ENCODE assay signal across 19 cellular contexts in genomic region chr10:133471300-133472109, GRCh38. TPM values are rescaled to one million over a fixed set of nuclear protein-coding genes. Genes with fewer than 3 reads are reported as not detected.
DNase-seq lines count a peak whose midpoint lies in the region; ATAC-seq and TF ChIP-seq lines count a peak whose summit lies in the region.
"Had no signal": no experiment of that assay in that cellular context is flagged by ENCODE, and none has a peak within 500 bp of the region (broad histone marks: within the 10 kb centered on the region; RNA-seq: fewer than 3 reads in every experiment).

No MANE protein-coding gene starts in this region.

- H4K5ac ChIP-seq in IMR-90 (ENCODE audit: low read depth, low read length), result no peak overlapping the region

- TF ChIP-seq POLR2A in IMR-90 (IDR thresholded peaks at IDR 0.05; ENCODE audit: low read depth, low read length), result no peak

- in situ Hi-C loops in IMR-90 (cut with MboI; ENCODE audit: low sequenced_read_pairs), result no loop called here

- H2BK20ac ChIP-seq in IMR-90 (ENCODE audit: low read depth, low read length), result no peak overlapping the region

- ATAC-seq in IMR-90 (ENCODE audit: low read depth), result no peak
- ATAC-seq in stimulated activated effector memory CD8-positive, alpha-beta T cell treated with anti-CD3 and anti-CD28 coated beads, Interleukin-12 subunit alpha, Interleukin-12 subunit beta, amount 100 ng/mL, for 72 hours, result no peak
- ATAC-seq in foreskin keratinocyte, result no peak
- no peak for ATAC-seq in CD4-positive, alpha-beta T cell (ENCODE audit: poor library complexity)
- ATAC-seq: A549; CD8-positive, alpha-beta T cell; GM23338 had no signal

- no peaks in the 10 kb centered on the region for H3K79me1 ChIP-seq in IMR-90 (ENCODE audit: low read depth in 1 of 2, low read length in 2 of 2)

- no peaks in the 10 kb centered on the region for H3K9me3 Mint-ChIP-seq in activated CD4-positive, alpha-beta T cell treated with anti-CD3 and anti-CD28 coated beads, Interleukin-2, amount 10 ng/mL, durations not matched to agents 7 days and 5 days
- no peaks in the 10 kb centered on the region for H3K9me3 Mint-ChIP-seq in stimulated activated effector memory CD8-positive, alpha-beta T cell treated with anti-CD3 and anti-CD28 coated beads, Interleukin-12 subunit alpha, Interleukin-12 subunit beta, amount 100 ng/mL, for 72 hours
- no peaks in the 10 kb centered on the region for H3K9me3 Mint-ChIP-seq in CD4-positive, alpha-beta T cell
- H3K9me3 Mint-ChIP-seq: CD8-positive, alpha-beta T cell had no signal

- no peak overlapping the region for H3K4me3 ChIP-seq in IMR-90 (ENCODE audit: insufficient read depth, low read depth, low read length)
- H3K4me3 ChIP-seq: A549, BLaER1, GM23338 had no signal

- dilution Hi-C loops in IMR-90 (cut with HindIII; ENCODE audit: low sequenced_read_pairs, unreplicated experiment), result no loop called here

- H3K4me3 Mint-ChIP-seq in activated CD4-positive, alpha-beta T cell treated with anti-CD3 and anti-CD28 coated beads, Interleukin-2, amount 10 ng/mL, durations not matched to agents 7 days and 5 days, result no peak overlapping the region
- H3K4me3 Mint-ChIP-seq in stimulated activated effector memory CD8-positive, alpha-beta T cell treated with anti-CD3 and anti-CD28 coated beads, Interleukin-12 subunit alpha, Interleukin-12 subunit beta, amount 100 ng/mL, for 72 hours, result no peak overlapping the region
- no peak overlapping the region for H3K4me3 Mint-ChIP-seq in CD4-positive, alpha-beta T cell
- H3K4me3 Mint-ChIP-seq: CD14-positive monocyte; CD8-positive, alpha-beta T cell; GM23338; HFFc6 had no signal

- no peak for TF ChIP-seq RAD21 in IMR-90 (IDR thresholded peaks at IDR 0.05; ENCODE audit: low read length)

- H3K27me3 Mint-ChIP-seq in activated CD4-positive, alpha-beta T cell treated with anti-CD3 and anti-CD28 coated beads, Interleukin-2, amount 10 ng/mL, durations not matched to agents 7 days and 5 days, result peaks cover 4% of the 10 kb centered on the region
- H3K27me3 Mint-ChIP-seq in CD4-positive, alpha-beta T cell, result no peaks in the 10 kb centered on the region

- H3K27me3 ChIP-seq in IMR-90 (ENCODE audit: control insufficient read depth, insufficient read depth, low read length) (no peaks in the 10 kb centered on the region), foreskin keratinocyte (no peaks in the 10 kb centered on the region)
- no peaks in the 10 kb centered on the region for H3K27me3 ChIP-seq in CD4-positive, alpha-beta T cell (ENCODE audit: control insufficient read depth, insufficient read depth, low read length)

- H3K9me3 ChIP-seq in IMR-90 (ENCODE audit: control insufficient read depth, insufficient read depth, low read length), result no peaks in the 10 kb centered on the region
- no peaks in the 10 kb centered on the region for H3K9me3 ChIP-seq in CD4-positive, alpha-beta T cell (ENCODE audit: control insufficient read depth, low read length)
- H3K9me3 ChIP-seq: A549, BLaER1 had no signal

- no peak overlapping the region for H3K4ac ChIP-seq in IMR-90 (ENCODE audit: low read depth, low read length)

- 50% methylated on average over 1 of the region's 7 CpGs; no CpG with 5 or more reads in 1 of the 2 experiments for WGBS in IMR-90 (ENCODE audit: extremely low coverage in 2 of 2, insufficient read length in 1 of 2), 2 experiments

- intact Hi-C loops in IMR-90 (cut with micrococcal nuclease), result no loop called here
- intact Hi-C loops in CD4-positive, alpha-beta T cell (cut with DNase I, micrococcal nuclease), result no loop called here

- POLR2A ChIA-PET in activated CD4-positive, alpha-beta T cell treated with anti-CD3 and anti-CD28 coated beads, Interleukin-2, amount 10 ng/mL, durations not matched to agents 7 days and 5 days (lab: Charles Lee), result no interaction called here
- POLR2A ChIA-PET in IMR-90 (lab: Charles Lee; ENCODE audit: unreplicated experiment), result no interaction called here
- POLR2A ChIA-PET in CD4-positive, alpha-beta T cell (lab: Charles Lee), result interaction anchor here (0.5 kb wide), 1 partner anchor 13 kb away, joined by 3 read pairs; no protein-coding TSS in a partner anchor

- H3K36me3 Mint-ChIP-seq in activated CD4-positive, alpha-beta T cell treated with anti-CD3 and anti-CD28 coated beads, Interleukin-2, amount 10 ng/mL, durations not matched to agents 7 days and 5 days (ENCODE audit: low read depth), result no peaks in the 10 kb centered on the region
- peaks cover 70% of the 10 kb centered on the region for H3K36me3 Mint-ChIP-seq in stimulated activated effector memory CD8-positive, alpha-beta T cell treated with anti-CD3 and anti-CD28 coated beads, Interleukin-12 subunit alpha, Interleukin-12 subunit beta, amount 100 ng/mL, for 72 hours
- peaks cover 22% of the 10 kb centered on the region for H3K36me3 Mint-ChIP-seq in CD4-positive, alpha-beta T cell (ENCODE audit: low read depth)
- H3K36me3 Mint-ChIP-seq: CD14-positive monocyte had no signal

- H3K14ac ChIP-seq in IMR-90 (replicated peaks; ENCODE audit: low read depth, low read length), result no peak overlapping the region

- H4K91ac ChIP-seq in IMR-90 (ENCODE audit: insufficient read depth, low read depth, low read length), result no peak overlapping the region

- BruUV-seq in IMR-90 (replicated peaks; lab: Mats Ljungman, UMichigan), result no TSS peak

- no peak overlapping the region for H2BK120ac ChIP-seq in IMR-90 (ENCODE audit: low read depth, low read length)

- CTCF ChIA-PET in activated CD4-positive, alpha-beta T cell treated with anti-CD3 and anti-CD28 coated beads, Interleukin-2, amount 10 ng/mL, durations not matched to agents 7 days and 5 days (lab: Charles Lee), result interaction anchor here (1.2 kb wide), 1 partner anchor 29 kb away, joined by 4 read pairs; no protein-coding TSS in a partner anchor
- CTCF ChIA-PET in IMR-90 (lab: Yijun Ruan, JAX), result no interaction called here
- CTCF ChIA-PET in CD4-positive, alpha-beta T cell (lab: Charles Lee), result no interaction called here

- H2BK5ac ChIP-seq in IMR-90 (ENCODE audit: low read depth, low read length, poor library complexity, severe bottlenecking), result no peak overlapping the region

- H3K36me3 ChIP-seq in IMR-90 (ENCODE audit: control insufficient read depth, insufficient read depth, low read length), result no peaks in the 10 kb centered on the region
- H3K36me3 ChIP-seq: BLaER1 had no signal

- no peak overlapping the region for H3K56ac ChIP-seq in IMR-90 (ENCODE audit: extremely low read depth, insufficient read depth, low read length)

- no peaks in the 10 kb centered on the region for H3K9me1 ChIP-seq in IMR-90 (ENCODE audit: insufficient read depth, low read length)

- no peak overlapping the region for H3K4me2 ChIP-seq in IMR-90 (ENCODE audit: low read depth, low read length)
- H3K4me2 ChIP-seq: A549, BLaER1, GM23338 had no signal

- no peak overlapping the region for H2AK5ac ChIP-seq in IMR-90 (ENCODE audit: low read depth, low read length)

- H2AK9ac ChIP-seq in IMR-90 (replicated peaks; ENCODE audit: low read depth, low read length, poor library complexity), result peak overlapping the region; percentile 19

- no peak overlapping the region for H3K23ac ChIP-seq in IMR-90 (ENCODE audit: low read depth, low read length)

- H3K18ac ChIP-seq in IMR-90 (ENCODE audit: low read depth, low read length), result no peak overlapping the region

- no peak overlapping the region for H2BK15ac ChIP-seq in IMR-90 (ENCODE audit: low read depth, low read length)

- peak; percentile 4 for DNase-seq in activated CD4-positive, alpha-beta T cell treated with anti-CD3 and anti-CD28 coated beads, Interleukin-2, amount 10 ng/mL, durations not matched to agents 7 days and 5 days
- no peak for DNase-seq in activated CD4-positive, alpha-beta T cell treated with anti-CD3 and anti-CD28 coated beads for 1 hour
- DNase-seq in IMR-90, result no peak
- peak; percentile 6 for DNase-seq in iPS-NIHi7 (ENCODE audit: extremely low spot score)
- no peak for DNase-seq in stimulated activated effector memory CD8-positive, alpha-beta T cell treated with anti-CD3 and anti-CD28 coated beads, Interleukin-12 subunit alpha, Interleukin-12 subunit beta, amount 100 ng/mL, for 72 hours (ENCODE audit: low spot score in 2 of 2)
- DNase-seq in activated naive CD4-positive, alpha-beta T cell (lab: John Stamatoyannopoulos, UW), result no peak
- DNase-seq in foreskin keratinocyte, result no peak
- DNase-seq in CD4-positive, alpha-beta T cell, result no peak
- DNase-seq: Calu3; CD8-positive, alpha-beta T cell; DMS79 treated with DMSO at 0.1 percent for 48 hours; GF-D8; HCEC 1CT; HFFc6 had no signal

- H4K8ac ChIP-seq in IMR-90 (ENCODE audit: low read depth in 2 of 2, low read length in 2 of 2), result no peak overlapping the region

- H4K20me1 ChIP-seq in IMR-90 (ENCODE audit: insufficient read depth, low read length), result no peaks in the 10 kb centered on the region
- H4K20me1 ChIP-seq: BLaER1 had no signal

- H2AFZ ChIP-seq in IMR-90 (replicated peaks; ENCODE audit: low read length, poor library complexity), result no peak overlapping the region
- H2AFZ ChIP-seq: GM23338 had no signal

- H3K4me1 Mint-ChIP-seq in activated CD4-positive, alpha-beta T cell treated with anti-CD3 and anti-CD28 coated beads, Interleukin-2, amount 10 ng/mL, durations not matched to agents 7 days and 5 days, result peaks cover 23% of the 10 kb centered on the region
- peaks cover 67% of the 10 kb centered on the region for H3K4me1 Mint-ChIP-seq in stimulated activated effector memory CD8-positive, alpha-beta T cell treated with anti-CD3 and anti-CD28 coated beads, Interleukin-12 subunit alpha, Interleukin-12 subunit beta, amount 100 ng/mL, for 72 hours
- peaks cover 29% of the 10 kb centered on the region for H3K4me1 Mint-ChIP-seq in CD4-positive, alpha-beta T cell (ENCODE audit: low read depth)
- H3K4me1 Mint-ChIP-seq: CD14-positive monocyte, GM23338 had no signal

- H3K27ac Mint-ChIP-seq in activated CD4-positive, alpha-beta T cell treated with anti-CD3 and anti-CD28 coated beads, Interleukin-2, amount 10 ng/mL, durations not matched to agents 7 days and 5 days, result peak overlapping the region; percentile 25
- H3K27ac Mint-ChIP-seq in stimulated activated effector memory CD8-positive, alpha-beta T cell treated with anti-CD3 and anti-CD28 coated beads, Interleukin-12 subunit alpha, Interleukin-12 subunit beta, amount 100 ng/mL, for 72 hours, result peak overlapping the region; percentile 34
- no peak overlapping the region for H3K27ac Mint-ChIP-seq in CD4-positive, alpha-beta T cell
- H3K27ac Mint-ChIP-seq: CD14-positive monocyte; CD8-positive, alpha-beta T cell; GM23338; HFFc6 had no signal

- H3K9ac ChIP-seq in IMR-90 (ENCODE audit: low read depth, low read length), result no peak overlapping the region
- H3K9ac ChIP-seq: BLaER1 had no signal

- H3K4me1 ChIP-seq in IMR-90 (ENCODE audit: control insufficient read depth, insufficient read depth, low read length) (no peaks in the 10 kb centered on the region), foreskin keratinocyte (no peaks in the 10 kb centered on the region)
- H3K4me1 ChIP-seq: A549 had no signal

- TF ChIP-seq CTCF in IMR-90 (conservative IDR thresholded peaks at IDR 0.05; ENCODE audit: low read depth, low read length) (no peak), foreskin keratinocyte (conservative IDR thresholded peaks at IDR 0.05) (no peak)
- no peak for TF ChIP-seq CTCF in CD4-positive, alpha-beta T cell (IDR thresholded peaks at IDR 0.05)

- H3K27ac ChIP-seq in IMR-90 (ENCODE audit: insufficient read depth, low read length) (no peak overlapping the region), foreskin keratinocyte (no peak overlapping the region)
- no peak overlapping the region for H3K27ac ChIP-seq in CD4-positive, alpha-beta T cell (ENCODE audit: low read depth, low read length)
- H3K27ac ChIP-seq: 22Rv1, A549, BLaER1 had no signal

RNA-seq across cellular contexts. Expression of gene SCART1, which starts 17.8 kb away (rescaled TPM):
- 1 to 10 TPM; 3.7 to 4.5 TPM for total RNA-seq in activated CD4-positive, alpha-beta T cell treated with anti-CD3 and anti-CD28 coated beads, Interleukin-2, amount 10 ng/mL, durations not matched to agents 7 days and 5 days
- total RNA-seq in IMR-90 (2012; rRNA removed), result 0.28 and 0.54 TPM in 2 replicates
- polyA plus RNA-seq in IMR-90 (2012; rRNA removed), result 1.5 and 2.1 TPM in 2 replicates
- polyA plus RNA-seq in IMR-90 (2012; cell fraction: cytosol; rRNA removed), result 0.25 and 0.37 TPM in 2 replicates
- 17.8 and 19.7 TPM in 2 replicates for polyA plus RNA-seq in IMR-90 (2012; cell fraction: nucleus; rRNA removed; ENCODE audit: low replicate concordance)
- 0.32 and 0.58 TPM in 2 replicates for total RNA-seq in foreskin keratinocyte
- 0.16 and 0.18 TPM in 2 replicates for polyA plus RNA-seq in foreskin keratinocyte
- total RNA-seq in CD4-positive, alpha-beta T cell, result 1 to 10 TPM; 5.0 to 5.2 TPM
- polyA plus RNA-seq: CD14-positive monocyte, GM23338 had no signal

RNA-seq across cellular contexts. Expression of gene SPRN, which starts 47.1 kb away (rescaled TPM):
- total RNA-seq in activated CD4-positive, alpha-beta T cell treated with anti-CD3 and anti-CD28 coated beads, Interleukin-2, amount 10 ng/mL, durations not matched to agents 7 days and 5 days, result not detected
- total RNA-seq in IMR-90 (2012; rRNA removed) (0.28 and 0.36 TPM in 2 replicates), foreskin keratinocyte (not detected in 2 replicates)
- polyA plus RNA-seq in IMR-90 (2012; rRNA removed) (2.3 and 2.4 TPM in 2 replicates), foreskin keratinocyte (not detected in 2 replicates)
- polyA plus RNA-seq in IMR-90 (2012; cell fraction: cytosol; rRNA removed), result 1.4 and 2.4 TPM in 2 replicates
- 0.46 and 1.0 TPM in 2 replicates for polyA plus RNA-seq in IMR-90 (2012; cell fraction: nucleus; rRNA removed; ENCODE audit: low replicate concordance)
- total RNA-seq in CD4-positive, alpha-beta T cell, result not detected
- total RNA-seq: Calu3; CD8-positive, alpha-beta T cell had no signal
- polyA plus RNA-seq: CD14-positive monocyte had no signal

RNA-seq across cellular contexts. Expression of gene CYP2E1, which starts 55.7 kb away (rescaled TPM):
- under 1 TPM; 0.48 to 0.79 TPM for total RNA-seq in activated CD4-positive, alpha-beta T cell treated with anti-CD3 and anti-CD28 coated beads, Interleukin-2, amount 10 ng/mL, durations not matched to agents 7 days and 5 days
- 0.36 and 0.56 TPM in 2 replicates for total RNA-seq in IMR-90 (2012; rRNA removed)
- 1.1 and 1.7 TPM in 2 replicates for polyA plus RNA-seq in IMR-90 (2012; rRNA removed)
- 0.43 and 1.5 TPM in 2 replicates for polyA plus RNA-seq in IMR-90 (2012; cell fraction: cytosol; rRNA removed)
- polyA plus RNA-seq in IMR-90 (2012; cell fraction: nucleus; rRNA removed; ENCODE audit: low replicate concordance), result 6.8 and 14.7 TPM in 2 replicates
- total RNA-seq in foreskin keratinocyte, result 0.18 and 0.27 TPM in 2 replicates
- 0.19 and 0.25 TPM in 2 replicates for polyA plus RNA-seq in foreskin keratinocyte
- total RNA-seq in CD4-positive, alpha-beta T cell, result 1 to 10 TPM; 1.6 to 2.0 TPM
- polyA plus RNA-seq: CD14-positive monocyte had no signal

Comparison
In these comparisons a context has a peak if more than half of its experiments do, and no peak if none do; other contexts are left out.
1. DNase-seq: peak in activated CD4-positive, alpha-beta T cell treated with anti-CD3 and anti-CD28 coated beads, Interleukin-2, amount 10 ng/mL, durations not matched to agents 7 days and 5 days (single experiment) and iPS-NIHi7 (single experiment); none in activated CD4-positive, alpha-beta T cell treated with anti-CD3 and anti-CD28 coated beads for 1 hour (single experiment), IMR-90 (single experiment), stimulated activated effector memory CD8-positive, alpha-beta T cell treated with anti-CD3 and anti-CD28 coated beads, Interleukin-12 subunit alpha, Interleukin-12 subunit beta, amount 100 ng/mL, for 72 hours (0 of 2), activated naive CD4-positive, alpha-beta T cell (0 of 4), foreskin keratinocyte (0 of 2) and CD4-positive, alpha-beta T cell (0 of 10).